In the genomic region with DNA sequence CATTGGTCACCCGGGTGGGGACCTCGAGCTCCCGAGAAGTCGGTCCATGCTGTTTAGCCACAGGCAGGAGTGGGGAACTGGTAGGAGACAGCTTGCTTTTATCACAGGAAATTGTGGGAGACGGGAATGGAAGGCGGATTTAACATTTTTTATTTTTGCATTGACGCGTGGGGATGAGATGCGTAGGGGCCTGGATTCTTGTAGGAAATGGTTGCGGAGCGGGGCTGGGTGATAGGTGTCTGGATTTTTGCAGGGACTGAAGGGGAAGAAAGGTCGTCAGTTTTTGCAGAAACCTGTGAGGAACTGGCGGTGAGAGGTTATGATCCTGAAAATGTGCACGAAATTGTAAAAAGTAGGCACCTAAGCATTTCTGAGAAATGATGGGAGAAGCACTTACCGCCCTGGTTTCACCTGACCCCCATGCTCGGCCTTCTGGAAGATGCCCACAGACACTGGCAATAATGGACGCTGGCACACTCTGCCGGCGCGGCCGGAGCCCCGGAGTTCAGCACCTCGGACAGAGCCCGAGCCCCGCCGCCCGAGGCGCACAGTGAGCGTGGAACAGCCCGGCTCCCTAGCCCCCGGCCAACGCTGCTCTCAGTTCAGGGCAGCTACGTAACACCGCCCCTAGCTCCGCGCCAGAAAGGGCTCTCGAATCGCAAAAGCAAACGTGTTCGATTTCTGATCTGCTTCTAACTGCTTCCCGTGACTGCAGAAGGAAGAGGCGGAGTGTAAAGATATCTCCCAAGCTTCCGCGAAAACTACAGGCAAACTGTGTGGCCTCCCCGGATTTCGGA, we compare ENCODE assay signal across 8 cellular contexts. TPM values are rescaled to one million over a fixed set of nuclear protein-coding genes. Genes with fewer than 3 reads are reported as not detected.
DNase-seq lines count a peak whose midpoint lies in the region; ATAC-seq and TF ChIP-seq lines count a peak whose summit lies in the region.

No MANE protein-coding gene starts in this region.

- TF ChIP-seq CTCF in prostate gland (IDR thresholded peaks at IDR 0.05): no peak

- no peaks in the 10 kb centered on the region for H3K9me3 ChIP-seq in prostate gland

- WGBS in prostate gland: 12% methylated on average over 45 of the region's 46 CpGs

- TF ChIP-seq POLR2A in prostate gland (IDR thresholded peaks at IDR 0.05): no peak

- no peaks in the 10 kb centered on the region for H3K36me3 ChIP-seq in prostate gland

- intact Hi-C loops in prostate gland (cut with DNase I): no loop called here

- ATAC-seq in HG03457 (IDR thresholded peaks at IDR 0.05; ENCODE audit: unreplicated experiment): no peak

- no peaks in the 10 kb centered on the region for H3K4me1 ChIP-seq in prostate gland (replicated peaks)

- H3K27ac ChIP-seq in prostate gland: no peak overlapping the region

- H3K4me3 ChIP-seq in prostate gland: no peak overlapping the region

- DNase-seq in AG08396 (ENCODE audit: low spot score) (peak; percentile 79), HK-2 (ENCODE audit: unreplicated experiment) (peak; percentile 27), glomerular visceral epithelial cell (ENCODE audit: extremely low spot score) (peak; percentile 28), putamen (ENCODE audit: low spot score) (peak; percentile 53), prostate gland (ENCODE audit: low spot score) (no peak), NCI-H1436 treated with DMSO at 0.1 percent for 48 hours (lab: John Stamatoyannopoulos, UW) (no peak)
- DNase-seq in activated CD8-positive, alpha-beta memory T cell treated with anti-CD3 and anti-CD28 coated beads, Interleukin-2, amount 50 U/mL, for 4 hours: peak; percentile 21

- H3K27me3 ChIP-seq in prostate gland (replicated peaks; ENCODE audit: insufficient read depth): peaks cover 17% of the 10 kb centered on the region

RNA-seq across cellular contexts. Expression of gene ANKRD34C, which starts 0.9 kb away (rescaled TPM):
- not detected for total RNA-seq in prostate gland

RNA-seq across cellular contexts. Expression of gene TMED3, which starts 27.5 kb away (rescaled TPM):
- total RNA-seq in prostate gland: 100 to 1,000 TPM; 140 to 220 TPM

Comparison
In these comparisons a context has a peak if more than half of its experiments do, and no peak if none do; other contexts are left out.
1. DNase-seq: peak in AG08396 (single experiment), HK-2 (single experiment), activated CD8-positive, alpha-beta memory T cell treated with anti-CD3 and anti-CD28 coated beads, Interleukin-2, amount 50 U/mL, for 4 hours (single experiment), glomerular visceral epithelial cell (single experiment) and putamen (single experiment); none in prostate gland (single experiment) and NCI-H1436 treated with DMSO at 0.1 percent for 48 hours (single experiment).